2 cellular contexts compared by ENCODE assay signal in the genomic region with DNA sequence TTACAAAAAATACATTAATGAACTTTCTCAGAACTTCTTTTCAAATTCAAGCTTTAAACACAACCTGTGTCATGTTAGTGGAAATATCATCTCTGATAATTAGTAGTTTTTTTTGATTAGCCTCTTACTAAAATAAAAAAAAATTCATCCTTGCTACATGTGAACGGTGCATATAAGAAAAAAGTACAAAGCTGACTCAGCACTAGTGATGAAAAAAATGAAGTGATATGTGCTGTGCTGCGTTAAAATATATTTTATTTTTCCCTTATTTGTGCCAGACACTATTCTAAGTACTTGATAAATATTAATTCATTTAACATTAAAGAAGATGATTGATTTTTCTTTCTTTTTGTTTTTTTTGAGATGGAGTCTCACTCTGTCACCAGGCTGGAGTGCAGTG.
TF ChIP-seq lines count a peak whose summit lies in the region.

No MANE protein-coding gene starts in this region.

TF ChIP-seq in A549, 52 proteins besides CTCF, POLR2A, EP300 and RAD21:
- peak; percentile 87 for TF ChIP-seq MAFK (IDR thresholded peaks at IDR 0.05; ENCODE audit: partially characterized antibody)
- TF ChIP-seq HEYL (CRISPR knock-in tag; IDR thresholded peaks at IDR 0.05), result no peak

TF ChIP-seq in HEK293, 187 proteins besides CTCF, POLR2A, EP300 and RAD21:
- TF ChIP-seq ZNF664 (tag by site-specific recombination; IDR thresholded peaks at IDR 0.05) (peak; percentile 24; the same call in 1 of the 2 replicates), ZNF585B (tag by site-specific recombination; IDR thresholded peaks at IDR 0.05) (no peak), ZNF530 (tag by site-specific recombination; IDR thresholded peaks at IDR 0.05; ENCODE audit: low read depth) (no peak), ZNF433 (tag by site-specific recombination; IDR thresholded peaks at IDR 0.05; ENCODE audit: low read depth) (no peak), ZNF48 (tag by site-specific recombination; IDR thresholded peaks at IDR 0.05) (no peak)
- TF ChIP-seq, protein P1, sequence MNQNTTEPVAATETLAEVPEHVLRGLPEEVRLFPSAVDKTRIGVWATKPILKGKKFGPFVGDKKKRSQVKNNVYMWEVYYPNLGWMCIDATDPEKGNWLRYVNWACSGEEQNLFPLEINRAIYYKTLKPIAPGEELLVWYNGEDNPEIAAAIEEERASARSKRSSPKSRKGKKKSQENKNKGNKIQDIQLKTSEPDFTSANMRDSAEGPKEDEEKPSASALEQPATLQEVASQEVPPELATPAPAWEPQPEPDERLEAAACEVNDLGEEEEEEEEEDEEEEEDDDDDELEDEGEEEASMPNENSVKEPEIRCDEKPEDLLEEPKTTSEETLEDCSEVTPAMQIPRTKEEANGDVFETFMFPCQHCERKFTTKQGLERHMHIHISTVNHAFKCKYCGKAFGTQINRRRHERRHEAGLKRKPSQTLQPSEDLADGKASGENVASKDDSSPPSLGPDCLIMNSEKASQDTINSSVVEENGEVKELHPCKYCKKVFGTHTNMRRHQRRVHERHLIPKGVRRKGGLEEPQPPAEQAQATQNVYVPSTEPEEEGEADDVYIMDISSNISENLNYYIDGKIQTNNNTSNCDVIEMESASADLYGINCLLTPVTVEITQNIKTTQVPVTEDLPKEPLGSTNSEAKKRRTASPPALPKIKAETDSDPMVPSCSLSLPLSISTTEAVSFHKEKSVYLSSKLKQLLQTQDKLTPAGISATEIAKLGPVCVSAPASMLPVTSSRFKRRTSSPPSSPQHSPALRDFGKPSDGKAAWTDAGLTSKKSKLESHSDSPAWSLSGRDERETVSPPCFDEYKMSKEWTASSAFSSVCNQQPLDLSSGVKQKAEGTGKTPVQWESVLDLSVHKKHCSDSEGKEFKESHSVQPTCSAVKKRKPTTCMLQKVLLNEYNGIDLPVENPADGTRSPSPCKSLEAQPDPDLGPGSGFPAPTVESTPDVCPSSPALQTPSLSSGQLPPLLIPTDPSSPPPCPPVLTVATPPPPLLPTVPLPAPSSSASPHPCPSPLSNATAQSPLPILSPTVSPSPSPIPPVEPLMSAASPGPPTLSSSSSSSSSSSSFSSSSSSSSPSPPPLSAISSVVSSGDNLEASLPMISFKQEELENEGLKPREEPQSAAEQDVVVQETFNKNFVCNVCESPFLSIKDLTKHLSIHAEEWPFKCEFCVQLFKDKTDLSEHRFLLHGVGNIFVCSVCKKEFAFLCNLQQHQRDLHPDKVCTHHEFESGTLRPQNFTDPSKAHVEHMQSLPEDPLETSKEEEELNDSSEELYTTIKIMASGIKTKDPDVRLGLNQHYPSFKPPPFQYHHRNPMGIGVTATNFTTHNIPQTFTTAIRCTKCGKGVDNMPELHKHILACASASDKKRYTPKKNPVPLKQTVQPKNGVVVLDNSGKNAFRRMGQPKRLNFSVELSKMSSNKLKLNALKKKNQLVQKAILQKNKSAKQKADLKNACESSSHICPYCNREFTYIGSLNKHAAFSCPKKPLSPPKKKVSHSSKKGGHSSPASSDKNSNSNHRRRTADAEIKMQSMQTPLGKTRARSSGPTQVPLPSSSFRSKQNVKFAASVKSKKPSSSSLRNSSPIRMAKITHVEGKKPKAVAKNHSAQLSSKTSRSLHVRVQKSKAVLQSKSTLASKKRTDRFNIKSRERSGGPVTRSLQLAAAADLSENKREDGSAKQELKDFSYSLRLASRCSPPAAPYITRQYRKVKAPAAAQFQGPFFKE (tag by site-specific recombination; IDR thresholded peaks at IDR 0.05; ENCODE audit: borderline replicate concordance), result no peak
- TF ChIP-seq, protein P2, sequence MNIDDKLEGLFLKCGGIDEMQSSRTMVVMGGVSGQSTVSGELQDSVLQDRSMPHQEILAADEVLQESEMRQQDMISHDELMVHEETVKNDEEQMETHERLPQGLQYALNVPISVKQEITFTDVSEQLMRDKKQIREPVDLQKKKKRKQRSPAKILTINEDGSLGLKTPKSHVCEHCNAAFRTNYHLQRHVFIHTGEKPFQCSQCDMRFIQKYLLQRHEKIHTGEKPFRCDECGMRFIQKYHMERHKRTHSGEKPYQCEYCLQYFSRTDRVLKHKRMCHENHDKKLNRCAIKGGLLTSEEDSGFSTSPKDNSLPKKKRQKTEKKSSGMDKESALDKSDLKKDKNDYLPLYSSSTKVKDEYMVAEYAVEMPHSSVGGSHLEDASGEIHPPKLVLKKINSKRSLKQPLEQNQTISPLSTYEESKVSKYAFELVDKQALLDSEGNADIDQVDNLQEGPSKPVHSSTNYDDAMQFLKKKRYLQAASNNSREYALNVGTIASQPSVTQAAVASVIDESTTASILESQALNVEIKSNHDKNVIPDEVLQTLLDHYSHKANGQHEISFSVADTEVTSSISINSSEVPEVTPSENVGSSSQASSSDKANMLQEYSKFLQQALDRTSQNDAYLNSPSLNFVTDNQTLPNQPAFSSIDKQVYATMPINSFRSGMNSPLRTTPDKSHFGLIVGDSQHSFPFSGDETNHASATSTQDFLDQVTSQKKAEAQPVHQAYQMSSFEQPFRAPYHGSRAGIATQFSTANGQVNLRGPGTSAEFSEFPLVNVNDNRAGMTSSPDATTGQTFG (tag by site-specific recombination; IDR thresholded peaks at IDR 0.05; ENCODE audit: borderline replicate concordance), result no peak
TF ChIP-seq in HEK293: peak in this region for 1.
